In genomic region chr3:72492240-72492639, GRCh38 we compare ENCODE assay signal across 10 cellular contexts. TPM values are rescaled to one million over a fixed set of nuclear protein-coding genes. Genes with fewer than 3 reads are reported as not detected.
DNase-seq lines count a peak whose midpoint lies in the region; ATAC-seq, FAIRE-seq and TF ChIP-seq lines count a peak whose summit lies in the region.
"Had no signal": no experiment of that assay in that cellular context is flagged by ENCODE, and none has a peak within 500 bp of the region (broad histone marks: within the 10 kb centered on the region; RNA-seq: fewer than 3 reads in every experiment).

No MANE protein-coding gene starts in this region.

- H3K36me3 ChIP-seq in bronchial epithelial cell (ENCODE audit: control insufficient read depth, insufficient read depth, low read length) (no peaks in the 10 kb centered on the region), thyroid gland (no peaks in the 10 kb centered on the region)

- intact Hi-C loops in thyroid gland (cut with DNase I) = no loop called here

- TF ChIP-seq CTCF in HFFc6 (IDR thresholded peaks at IDR 0.05) (no peak), bronchial epithelial cell (IDR thresholded peaks at IDR 0.05; ENCODE audit: insufficient read depth, low read length, severe bottlenecking) (no peak), thyroid gland (IDR thresholded peaks at IDR 0.05) (no peak)

- ATAC-seq in HG02763 (IDR thresholded peaks at IDR 0.05; ENCODE audit: unreplicated experiment) (no peak), HG03135 (IDR thresholded peaks at IDR 0.05; ENCODE audit: unreplicated experiment) (no peak)

- peaks cover 15% of the 10 kb centered on the region for H3K27me3 Mint-ChIP-seq in HFFc6 (ENCODE audit: insufficient read depth)
- H3K27me3 Mint-ChIP-seq: activated CD4-positive, alpha-beta T cell treated with anti-CD3 and anti-CD28 coated beads, Interleukin-2, amount 10 ng/mL, durations not matched to agents 7 days and 5 days; central memory CD8-positive, alpha-beta T cell had no signal

- H3K36me3 Mint-ChIP-seq in HFFc6 (ENCODE audit: low read depth) = 0 out of 2 replicates have a peak, but pooled peaks cover 4% of the 10 kb centered on the region

- WGBS in thyroid gland, 2 donors = 74 to 93% methylated on average over 2 of the region's 2 CpGs

- H3K27me3 ChIP-seq in bronchial epithelial cell (ENCODE audit: control insufficient read depth, insufficient read depth, low read length) = no peaks in the 10 kb centered on the region
- no peaks in the 10 kb centered on the region for H3K27me3 ChIP-seq in thyroid gland

- H3K4me3 Mint-ChIP-seq in HFFc6 = peak overlapping the region; percentile 31; the same call in 1 of the 2 replicates
- H3K4me3 Mint-ChIP-seq: activated CD4-positive, alpha-beta T cell treated with anti-CD3 and anti-CD28 coated beads, Interleukin-2, amount 10 ng/mL, durations not matched to agents 7 days and 5 days; central memory CD8-positive, alpha-beta T cell had no signal

- H3K4me3 ChIP-seq in bronchial epithelial cell (ENCODE audit: low read depth, low read length) = no peak overlapping the region
- no peak overlapping the region for H3K4me3 ChIP-seq in thyroid gland (replicated peaks in 1 of 3)

- peak overlapping the region; percentile 70 for H3K27ac Mint-ChIP-seq in HFFc6
- H3K27ac Mint-ChIP-seq: activated CD4-positive, alpha-beta T cell treated with anti-CD3 and anti-CD28 coated beads, Interleukin-2, amount 10 ng/mL, durations not matched to agents 7 days and 5 days had no signal

- no peak for TF ChIP-seq POLR2A in thyroid gland (IDR thresholded peaks at IDR 0.05)

- FAIRE-seq in bronchial epithelial cell (lab: Jason Lieb, UNC) = peak; percentile 13

- DNase-seq in HFFc6 (peak; percentile 96), bronchial epithelial cell (ENCODE audit: low read depth) (peak; percentile 86), iris pigment epithelial cell (ENCODE audit: low read depth) (peak; percentile 95), thyroid gland (peak; percentile 12 to 27), DMS114 treated with DMSO at 0.1 percent for 48 hours (lab: John Stamatoyannopoulos, UW; ENCODE audit: unreplicated experiment) (no peak)
- DNase-seq in activated CD4-positive, alpha-beta T cell treated with anti-CD3 and anti-CD28 coated beads for 4 hours = no peak
- DNase-seq: activated CD4-positive, alpha-beta T cell treated with anti-CD3 and anti-CD28 coated beads, Interleukin-2, amount 10 ng/mL, durations not matched to agents 7 days and 5 days had no signal

- H3K4me1 Mint-ChIP-seq in HFFc6 (ENCODE audit: low read depth) = peaks cover 38% of the 10 kb centered on the region
- H3K4me1 Mint-ChIP-seq: central memory CD8-positive, alpha-beta T cell had no signal

- no peak overlapping the region for H3K27ac ChIP-seq in thyroid gland

- H3K9me3 Mint-ChIP-seq in HFFc6 = peaks cover 9% of the 10 kb centered on the region
- H3K9me3 Mint-ChIP-seq: central memory CD8-positive, alpha-beta T cell had no signal

- H3K4me1 ChIP-seq in thyroid gland = peaks cover 0 to 7% of the 10 kb centered on the region in 2 donors

- H3K9me3 ChIP-seq in thyroid gland = no peaks in the 10 kb centered on the region

RNA-seq across cellular contexts. Expression of gene RYBP, which starts 45.8 kb away (rescaled TPM):
- total RNA-seq in HFFc6 (2021; fragmentation: NEBNext Ultra II Directional; extraction: Animal tissue kit (Norgen Biotek cat#: 25700)) = 10 to 100 TPM in 2 of 6 experiments, 1 to 10 TPM in 4; 7.8 to 11.2 (median 9.5) TPM
- total RNA-seq in bronchial epithelial cell (6.1 TPM in 2 replicates), thyroid gland (10 to 100 TPM in 3 of 4 donors, 1 to 10 TPM in 1; 9.5 to 13.6 (median 11.0) TPM)

Comparison
In these comparisons a context has a peak if more than half of its experiments do, and no peak if none do; other contexts are left out.
1. DNase-seq: peak in HFFc6 (single experiment), bronchial epithelial cell (single experiment), iris pigment epithelial cell (single experiment) and thyroid gland (2 of 2); none in DMS114 treated with DMSO at 0.1 percent for 48 hours (single experiment) and activated CD4-positive, alpha-beta T cell treated with anti-CD3 and anti-CD28 coated beads for 4 hours (0 of 2).